ENCODE assay signal across 10 cellular contexts in genomic region chr7:140349172-140349771, GRCh38. TPM values are rescaled to one million over a fixed set of nuclear protein-coding genes. Genes with fewer than 3 reads are reported as not detected.
DNase-seq lines count a peak whose midpoint lies in the region; ATAC-seq, FAIRE-seq and TF ChIP-seq lines count a peak whose summit lies in the region.
"Had no signal": no experiment of that assay in that cellular context is flagged by ENCODE, and none has a peak within 500 bp of the region (broad histone marks: within the 10 kb centered on the region; RNA-seq: fewer than 3 reads in every experiment).

No MANE protein-coding gene starts in this region.

- no peaks in the 10 kb centered on the region for H3K27me3 Mint-ChIP-seq in CD4-positive, CD25-positive, alpha-beta regulatory T cell

- peaks cover 55% of the 10 kb centered on the region for H3K36me3 Mint-ChIP-seq in CD4-positive, CD25-positive, alpha-beta regulatory T cell

- intact Hi-C loops in psoas muscle (cut with DNase I) (no loop called here), HepG2 (cut with micrococcal nuclease; ENCODE audit: unreplicated experiment) (no loop called here)

- no peak for TF ChIP-seq POLR2A in HepG2 (IDR thresholded peaks at IDR 0.05; ENCODE audit: insufficient read depth in 1 of 2, low read depth in 2 of 2, low read length in 2 of 2)
- TF ChIP-seq POLR2A in GM12892 (IDR thresholded peaks at IDR 0.05; ENCODE audit: low read depth, low read length), result no peak

- H2AFZ ChIP-seq in HepG2 (ENCODE audit: low read length), result no peak overlapping the region

- no peak for DNase-seq in CD4-positive, CD25-positive, alpha-beta regulatory T cell
- DNase-seq in RPMI7951 (ENCODE audit: low read depth), result peak; percentile 19
- DNase-seq in fibroblast of pulmonary artery (ENCODE audit: low read depth), result peak; percentile 54
- DNase-seq in psoas muscle, result no peak
- no peak for DNase-seq in HepG2 (ENCODE audit: low spot score)
- no peak for DNase-seq in mesenteric fat pad (ENCODE audit: low spot score)
- no peak for DNase-seq in activated gamma-delta T cell (lab: John Stamatoyannopoulos, UW)
- no peak for DNase-seq in GM12892 (ENCODE audit: insufficient read length)

- H3K9me3 Mint-ChIP-seq in CD4-positive, CD25-positive, alpha-beta regulatory T cell, result peaks cover 0 to 1% (median 0%) of the 10 kb centered on the region in 7 donors

- H3K4me3 ChIP-seq in CD4-positive, CD25-positive, alpha-beta regulatory T cell (ENCODE audit: low read depth, low read length), result no peak overlapping the region
- H3K4me3 ChIP-seq in fibroblast of pulmonary artery (replicated peaks; ENCODE audit: low read depth, low read length), result no peak overlapping the region
- no peak overlapping the region for H3K4me3 ChIP-seq in psoas muscle
- H3K4me3 ChIP-seq in HepG2 (replicated peaks in 1 of 3; ENCODE audit: insufficient read depth in 1 of 3, low read depth in 2 of 3, low read length in 3 of 3), result no peak overlapping the region

- TF ChIP-seq RAD21 in HepG2 (CRISPR knock-in tag; IDR thresholded peaks at IDR 0.05), result no peak

- no peaks in the 10 kb centered on the region for H3K9me3 ChIP-seq in CD4-positive, CD25-positive, alpha-beta regulatory T cell (ENCODE audit: control insufficient read depth in 2 of 2, low read length in 2 of 2)
- H3K9me3 ChIP-seq in psoas muscle, result no peaks in the 10 kb centered on the region
- H3K9me3 ChIP-seq in HepG2 (ENCODE audit: low read length), result no peaks in the 10 kb centered on the region

- no peak overlapping the region for H3K9ac ChIP-seq in HepG2 (ENCODE audit: insufficient read depth, low read depth, low read length)

- no TSS peak for BruUV-seq in HepG2 (replicated peaks; lab: Mats Ljungman, UMichigan)

- peaks cover 0 to 7% (median under 1%) of the 10 kb centered on the region in 4 donors for H3K4me1 Mint-ChIP-seq in CD4-positive, CD25-positive, alpha-beta regulatory T cell

- no peak overlapping the region for H3K4me3 Mint-ChIP-seq in CD4-positive, CD25-positive, alpha-beta regulatory T cell

- peak overlapping the region; percentile 6 to 67 (median 38) for H3K27ac Mint-ChIP-seq in CD4-positive, CD25-positive, alpha-beta regulatory T cell

- H4K20me1 ChIP-seq in HepG2 (ENCODE audit: insufficient read depth, low read length), result no peaks in the 10 kb centered on the region

- H3K27ac ChIP-seq in CD4-positive, CD25-positive, alpha-beta regulatory T cell (ENCODE audit: insufficient read depth, low read length, poor library complexity, severe bottlenecking), result no peak overlapping the region
- H3K27ac ChIP-seq in psoas muscle, result peak overlapping the region; percentile 32
- no peak overlapping the region for H3K27ac ChIP-seq in HepG2 (ENCODE audit: extremely low read length, insufficient read depth, low read length)

- no peaks in the 10 kb centered on the region for H3K79me2 ChIP-seq in HepG2 (ENCODE audit: insufficient read depth, low read length)

- no peak overlapping the region for H3K4me2 ChIP-seq in HepG2 (ENCODE audit: low read depth, low read length)

- TF ChIP-seq EP300 in HepG2 (IDR thresholded peaks at IDR 0.05; ENCODE audit: low read depth in 2 of 2, low read length in 2 of 2) (no peak), HepG2 (CRISPR knock-in tag; IDR thresholded peaks at IDR 0.05; ENCODE audit: borderline replicate concordance) (no peak)

- 30 to 37% (median 35%) methylated on average over 7 of the region's 7 CpGs for WGBS in psoas muscle, 3 donors
- WGBS in HepG2 (ENCODE audit: low lambda C conversion rate), result 90% methylated on average over 7 of the region's 7 CpGs

- CTCF ChIA-PET in HepG2 (lab: Yijun Ruan, JAX; ENCODE audit: low intra/inter-chr PET ratio, low total read pairs), result no interaction called here

- no peak for ATAC-seq in CD4-positive, CD25-positive, alpha-beta regulatory T cell (ENCODE audit: low read depth in 2 of 2)
- ATAC-seq in psoas muscle, result no peak
- no peak for ATAC-seq in HepG2

- FAIRE-seq in HepG2 (lab: Jason Lieb, UNC), result no peak
- FAIRE-seq in GM12892 (lab: Jason Lieb, UNC), result no peak
- FAIRE-seq: endometrium, G401.6 had no signal

- in situ Hi-C loops in HepG2 (cut with HindIII; ENCODE audit: extremely low pct_ligation_motif_present, low pct_unique_long_range_greater_than_20kb), result loop anchor here (25.0 kb wide), 1 partner anchor 262 kb away; no protein-coding TSS in a partner anchor

- TF ChIP-seq CTCF in fibroblast of pulmonary artery (IDR thresholded peaks at IDR 0.05; ENCODE audit: low read length, missing control alignments) (no peak), psoas muscle (IDR thresholded peaks at IDR 0.05) (no peak), HepG2 (CRISPR knock-in tag; IDR thresholded peaks at IDR 0.05) (no peak)

- no peaks in the 10 kb centered on the region for H3K27me3 ChIP-seq in CD4-positive, CD25-positive, alpha-beta regulatory T cell (ENCODE audit: control insufficient read depth, insufficient read depth, low read length)
- H3K27me3 ChIP-seq in psoas muscle (ENCODE audit: insufficient read depth in 3 of 3, low read length in 2 of 3), result no peaks in the 10 kb centered on the region
- no peaks in the 10 kb centered on the region for H3K27me3 ChIP-seq in HepG2 (ENCODE audit: control insufficient read depth in 1 of 2, insufficient read depth in 2 of 2, low read length in 2 of 2)

- peaks cover 66% of the 10 kb centered on the region for H3K36me3 ChIP-seq in CD4-positive, CD25-positive, alpha-beta regulatory T cell (ENCODE audit: control insufficient read depth, insufficient read depth, low read length)
- peaks cover 0 to 92% of the 10 kb centered on the region in 2 donors for H3K36me3 ChIP-seq in psoas muscle (ENCODE audit: insufficient read depth in 1 of 2, low read depth in 1 of 2)
- H3K36me3 ChIP-seq in HepG2 (replicated peaks in 1 of 2; ENCODE audit: control insufficient read depth in 1 of 2, insufficient read depth in 2 of 2, low read length in 2 of 2), result peaks cover 2 to 50% of the 10 kb centered on the region in 2 experiments; a peak in 4 of 5 replicates

- POLR2A ChIA-PET in HepG2 (lab: Yijun Ruan, JAX), result no interaction called here

- no peaks in the 10 kb centered on the region for H3K4me1 ChIP-seq in CD4-positive, CD25-positive, alpha-beta regulatory T cell (ENCODE audit: control insufficient read depth, insufficient read depth, low read length, poor library complexity, severe bottlenecking)
- no peaks in the 10 kb centered on the region for H3K4me1 ChIP-seq in psoas muscle
- no peaks in the 10 kb centered on the region for H3K4me1 ChIP-seq in HepG2 (ENCODE audit: insufficient read depth, low read length)

RNA-seq across cellular contexts. Expression of gene SLC37A3, which starts 49.1 kb away (rescaled TPM):
- 44.7 TPM for total RNA-seq in CD4-positive, CD25-positive, alpha-beta regulatory T cell
- 10 to 100 TPM; 13.0 to 17.6 (median 15.0) TPM for polyA plus RNA-seq in CD4-positive, CD25-positive, alpha-beta regulatory T cell
- total RNA-seq in RPMI7951 (2014; rRNA removed; shearing (Covaris generic)), result 22.1 and 26.8 TPM in 2 replicates
- total RNA-seq in psoas muscle (1 to 10 TPM; 7.0 to 9.1 (median 8.0) TPM), HepG2 (2016; rRNA removed; fragmentation: Illumina TruSeq; extraction: Trizol) (12.9 and 21.3 TPM in 2 replicates), mesenteric fat pad (45.6 TPM)
- polyA plus RNA-seq in psoas muscle (1 to 10 TPM; 5.3 to 8.5 (median 7.5) TPM), HepG2 (2011; rRNA removed) (27.9 and 32.6 TPM in 2 replicates)
- 19.8 and 21.8 TPM in 2 replicates for total RNA-seq in HepG2 (2016; cell fraction: cytosol; rRNA removed; fragmentation: Illumina TruSeq; extraction: Trizol; ENCODE audit: low read depth)
- total RNA-seq in HepG2 (2016; cell fraction: insoluble cytoplasmic fraction; rRNA removed; fragmentation: Illumina TruSeq; extraction: Trizol), result 12.2 and 20.5 TPM in 2 replicates
- 13.9 and 15.8 TPM in 2 replicates for total RNA-seq in HepG2 (2016; cell fraction: membrane; rRNA removed; fragmentation: Illumina TruSeq; extraction: Trizol)
- total RNA-seq in HepG2 (2016; cell fraction: nucleus; rRNA removed; fragmentation: Illumina TruSeq; extraction: Trizol), result 31.8 and 37.4 TPM in 2 replicates
- 16.9 and 20.1 TPM in 2 replicates for polyA plus RNA-seq in HepG2 (2011; cell fraction: cytosol; rRNA removed)
- polyA plus RNA-seq in HepG2 (2011; cell fraction: nucleus; rRNA removed), result 82.0 and 99.8 TPM in 2 replicates
- polyA plus RNA-seq in HepG2 (2012), result 14.2 and 17.0 TPM in 2 replicates
- polyA plus RNA-seq in HepG2 (2016; cell fraction: cytosol; fragmentation: Illumina TruSeq; extraction: Trizol; ENCODE audit: low read depth), result 1.5 and 1.9 TPM in 2 replicates
- polyA plus RNA-seq in HepG2 (2016; cell fraction: insoluble cytoplasmic fraction; fragmentation: Illumina TruSeq; extraction: Trizol; ENCODE audit: low read depth), result 8.7 and 11.0 TPM in 2 replicates
- 4.4 and 5.6 TPM in 2 replicates for polyA plus RNA-seq in HepG2 (2016; cell fraction: membrane; fragmentation: Illumina TruSeq; extraction: Trizol; ENCODE audit: low read depth)
- polyA plus RNA-seq in HepG2 (2016; cell fraction: nucleus; fragmentation: Illumina TruSeq; extraction: Trizol; ENCODE audit: insufficient read depth, low read depth), result 43.1 and 47.8 TPM in 2 replicates
- 37.2 and 46.0 TPM in 2 replicates for polyA minus RNA-seq in HepG2 (2011; rRNA and poly(A)+ RNA removed; ENCODE audit: low replicate concordance)
- 14.3 and 15.8 TPM in 2 replicates for polyA minus RNA-seq in HepG2 (2011; cell fraction: cytosol; rRNA and poly(A)+ RNA removed)
- 61.8 and 62.4 TPM in 2 replicates for polyA minus RNA-seq in HepG2 (2011; cell fraction: nucleus; rRNA and poly(A)+ RNA removed)
- 7.5 TPM for polyA plus RNA-seq in GM12892 (2012; ENCODE audit: missing spikeins)

RNA-seq across cellular contexts. Expression of gene RAB19, which starts 54.6 kb away (rescaled TPM):
- total RNA-seq in CD4-positive, CD25-positive, alpha-beta regulatory T cell, result 6.7 TPM
- 1 to 10 TPM; 2.1 to 5.7 (median 3.1) TPM for polyA plus RNA-seq in CD4-positive, CD25-positive, alpha-beta regulatory T cell
- total RNA-seq in RPMI7951 (2014; rRNA removed; shearing (Covaris generic)), result not detected in 2 replicates
- total RNA-seq in psoas muscle, result not detected
- polyA plus RNA-seq in psoas muscle, result not detected
- 0.31 and 0.36 TPM in 2 replicates for total RNA-seq in HepG2 (2016; rRNA removed; fragmentation: Illumina TruSeq; extraction: Trizol)
- not detected in 2 replicates for total RNA-seq in HepG2 (2016; cell fraction: cytosol; rRNA removed; fragmentation: Illumina TruSeq; extraction: Trizol; ENCODE audit: low read depth)
- total RNA-seq in HepG2 (2016; cell fraction: insoluble cytoplasmic fraction; rRNA removed; fragmentation: Illumina TruSeq; extraction: Trizol), result 0.19 and 0.45 TPM in 2 replicates
- total RNA-seq in HepG2 (2016; cell fraction: membrane; rRNA removed; fragmentation: Illumina TruSeq; extraction: Trizol), result 0.28 TPM in 1 of 2 replicates, not detected in the other
- not detected in 2 replicates for total RNA-seq in HepG2 (2016; cell fraction: nucleus; rRNA removed; fragmentation: Illumina TruSeq; extraction: Trizol)
- polyA plus RNA-seq in HepG2 (2011; rRNA removed), result not detected in 2 replicates
- polyA plus RNA-seq in HepG2 (2011; cell fraction: cytosol; rRNA removed), result not detected in 2 replicates
- not detected in 2 replicates for polyA plus RNA-seq in HepG2 (2011; cell fraction: nucleus; rRNA removed)
- not detected in 2 replicates for polyA plus RNA-seq in HepG2 (2012)
- polyA plus RNA-seq in HepG2 (2016; cell fraction: cytosol; fragmentation: Illumina TruSeq; extraction: Trizol; ENCODE audit: low read depth), result not detected in 2 replicates
- not detected in 2 replicates for polyA plus RNA-seq in HepG2 (2016; cell fraction: insoluble cytoplasmic fraction; fragmentation: Illumina TruSeq; extraction: Trizol; ENCODE audit: low read depth)
- not detected in 2 replicates for polyA plus RNA-seq in HepG2 (2016; cell fraction: membrane; fragmentation: Illumina TruSeq; extraction: Trizol; ENCODE audit: low read depth)
- not detected in 2 replicates for polyA plus RNA-seq in HepG2 (2016; cell fraction: nucleus; fragmentation: Illumina TruSeq; extraction: Trizol; ENCODE audit: insufficient read depth, low read depth)
- not detected in 2 replicates for polyA minus RNA-seq in HepG2 (2011; rRNA and poly(A)+ RNA removed; ENCODE audit: low replicate concordance)
- polyA minus RNA-seq in HepG2 (2011; cell fraction: cytosol; rRNA and poly(A)+ RNA removed), result not detected in 2 replicates
- not detected in 2 replicates for polyA minus RNA-seq in HepG2 (2011; cell fraction: nucleus; rRNA and poly(A)+ RNA removed)
- total RNA-seq in mesenteric fat pad, result not detected
- polyA plus RNA-seq in GM12892 (2012; ENCODE audit: missing spikeins), result not detected

Comparison
In these comparisons a context has a peak if more than half of its experiments do, and no peak if none do; other contexts are left out.
1. DNase-seq: peak in RPMI7951 (single experiment) and fibroblast of pulmonary artery (single experiment); none in CD4-positive, CD25-positive, alpha-beta regulatory T cell (0 of 3), psoas muscle (0 of 2), HepG2 (single experiment), mesenteric fat pad (single experiment), activated gamma-delta T cell (single experiment) and GM12892 (single experiment).